Comparison of ENCODE assay signal across 27 cellular contexts in genomic region chr5:21880164-21880563, GRCh38.
"Had no signal": no experiment of that assay in that cellular context is flagged by ENCODE, and none has a peak within 500 bp of the region (broad histone marks: within the 10 kb centered on the region; RNA-seq: fewer than 3 reads in every experiment).

No MANE protein-coding gene starts in this region.

- H3K9me3 Mint-ChIP-seq: type B pancreatic cell had no signal

- H3K4me3 Mint-ChIP-seq: stimulated activated effector memory CD8-positive, alpha-beta T cell treated with anti-CD3 and anti-CD28 coated beads, Interleukin-12 subunit alpha, Interleukin-12 subunit beta, amount 100 ng/mL, for 72 hours; stimulated activated memory B cell treated with anti-CD40 and anti-IgM and Interleukin-4, amounts not matched to agents 10 μg/mL and 1 μg/mL and 100 μg/mL, for 72 hours; stimulated activated naive B cell treated with anti-CD40 and anti-IgM and Interleukin-4, amounts not matched to agents 10 μg/mL and 1 μg/mL and 100 μg/mL, for 72 hours; stimulated activated naive CD8-positive, alpha-beta T cell treated with anti-CD3 and anti-CD28 coated beads, Interleukin-15, amount 100 ng/mL, for 72 hours; stimulated activated naive CD8-positive, alpha-beta T cell treated with anti-CD3 and anti-CD28 coated beads, Interleukin-15, Interleukin-2, amounts not matched to agents 100 ng/mL and 50 ng/mL, for 24 hours; type B pancreatic cell had no signal

- H3K36me3 ChIP-seq: stomach, suprapubic skin, thoracic aorta, thyroid gland, tibial artery, tibial nerve, upper lobe of left lung, upper lobe of right lung, uterus, vagina had no signal

- DNase-seq: stimulated activated CD4-positive, alpha-beta T cell treated with anti-CD3 and anti-CD28 coated beads, Interleukin-2, amount 100 ng/mL, for 48 hours; stimulated activated CD4-positive, alpha-beta T cell treated with anti-CD3 and anti-CD28 coated beads, Interleukin-4, amount 100 ng/mL, for 1 hour; stimulated activated CD4-positive, alpha-beta T cell treated with anti-CD3 and anti-CD28 coated beads, Interleukin-4, amount 100 ng/mL, for 24 hours; stimulated activated CD4-positive, alpha-beta T cell treated with anti-CD3 and anti-CD28 coated beads, Interleukin-4, amount 100 ng/mL, for 4 hours; stimulated activated CD8-positive, alpha-beta memory T cell treated with anti-CD3 and anti-CD28 coated beads, Interleukin-4, amount 100 ng/mL, for 48 hours; stimulated activated naive B cell treated with anti-CD40 and anti-IgM and Interleukin-4, amounts not matched to agents 10 μg/mL and 1 μg/mL and 100 μg/mL, for 72 hours; stimulated activated naive CD4-positive, alpha-beta T cell; stimulated activated naive CD4-positive, alpha-beta T cell treated with Interleukin-2 at 50 U/mL for 16 hours; stimulated activated naive CD8-positive, alpha-beta T cell treated with anti-CD3 and anti-CD28 coated beads, Interleukin-15, amount 100 ng/mL, for 72 hours; stimulated activated naive CD8-positive, alpha-beta T cell treated with anti-CD3 and anti-CD28 coated beads, Interleukin-15, Interleukin-2, amounts not matched to agents 100 U/mL and 50 U/mL, for 24 hours; stomach; substantia nigra; testis; thyroid gland; tibial artery; trophoblast cell; upper lobe of left lung; upper lobe of right lung; uterus had no signal

- H3K4me3 ChIP-seq: stomach, suprapubic skin, testis, thoracic aorta, thyroid gland, tibial artery, tibial nerve, upper lobe of left lung, upper lobe of right lung, uterus, vagina had no signal

- H3K27me3 Mint-ChIP-seq: stimulated activated memory B cell treated with anti-CD40 and anti-IgM and Interleukin-4, amounts not matched to agents 10 μg/mL and 1 μg/mL and 100 μg/mL, for 72 hours; stimulated activated naive B cell treated with anti-CD40 and anti-IgM and Interleukin-4, amounts not matched to agents 10 μg/mL and 1 μg/mL and 100 μg/mL, for 72 hours; stimulated activated naive CD8-positive, alpha-beta T cell treated with anti-CD3 and anti-CD28 coated beads, Interleukin-15, amount 100 ng/mL, for 72 hours; stimulated activated naive CD8-positive, alpha-beta T cell treated with anti-CD3 and anti-CD28 coated beads, Interleukin-15, Interleukin-2, amounts not matched to agents 100 ng/mL and 50 ng/mL, for 24 hours; type B pancreatic cell had no signal

- H3K4me1 ChIP-seq: stomach, suprapubic skin, testis, thyroid gland, tibial artery, tibial nerve, upper lobe of left lung, upper lobe of right lung, uterus, vagina had no signal

- H3K4me1 Mint-ChIP-seq: stimulated activated effector memory CD8-positive, alpha-beta T cell treated with anti-CD3 and anti-CD28 coated beads, Interleukin-12 subunit alpha, Interleukin-12 subunit beta, amount 100 ng/mL, for 72 hours; stimulated activated memory B cell treated with anti-CD40 and anti-IgM and Interleukin-4, amounts not matched to agents 10 μg/mL and 1 μg/mL and 100 μg/mL, for 72 hours; stimulated activated naive B cell treated with anti-CD40 and anti-IgM and Interleukin-4, amounts not matched to agents 10 μg/mL and 1 μg/mL and 100 μg/mL, for 72 hours; stimulated activated naive CD8-positive, alpha-beta T cell treated with anti-CD3 and anti-CD28 coated beads, Interleukin-15, amount 100 ng/mL, for 72 hours had no signal

- H3K9me3 ChIP-seq: suprapubic skin, testis, thoracic aorta, thyroid gland, tibial artery, tibial nerve, upper lobe of left lung, upper lobe of right lung, uterus, vagina had no signal

- H3K27ac Mint-ChIP-seq: stimulated activated effector memory CD8-positive, alpha-beta T cell treated with anti-CD3 and anti-CD28 coated beads, Interleukin-12 subunit alpha, Interleukin-12 subunit beta, amount 100 ng/mL, for 72 hours; stimulated activated memory B cell treated with anti-CD40 and anti-IgM and Interleukin-4, amounts not matched to agents 10 μg/mL and 1 μg/mL and 100 μg/mL, for 72 hours; stimulated activated naive B cell treated with anti-CD40 and anti-IgM and Interleukin-4, amounts not matched to agents 10 μg/mL and 1 μg/mL and 100 μg/mL, for 72 hours; stimulated activated naive CD8-positive, alpha-beta T cell treated with anti-CD3 and anti-CD28 coated beads, Interleukin-15, amount 100 ng/mL, for 72 hours; stimulated activated naive CD8-positive, alpha-beta T cell treated with anti-CD3 and anti-CD28 coated beads, Interleukin-15, Interleukin-2, amounts not matched to agents 100 ng/mL and 50 ng/mL, for 24 hours; type B pancreatic cell had no signal

- H3K27ac ChIP-seq: stomach, suprapubic skin, testis, thoracic aorta, thyroid gland, tibial artery, tibial nerve, upper lobe of left lung, upper lobe of right lung, uterus, vagina had no signal

- H3K36me3 Mint-ChIP-seq: stimulated activated effector memory CD8-positive, alpha-beta T cell treated with anti-CD3 and anti-CD28 coated beads, Interleukin-12 subunit alpha, Interleukin-12 subunit beta, amount 100 ng/mL, for 72 hours; stimulated activated memory B cell treated with anti-CD40 and anti-IgM and Interleukin-4, amounts not matched to agents 10 μg/mL and 1 μg/mL and 100 μg/mL, for 72 hours; stimulated activated naive B cell treated with anti-CD40 and anti-IgM and Interleukin-4, amounts not matched to agents 10 μg/mL and 1 μg/mL and 100 μg/mL, for 72 hours; type B pancreatic cell had no signal

- H3K27me3 ChIP-seq: stomach, suprapubic skin, testis, thyroid gland, tibial artery, tibial nerve, upper lobe of left lung, upper lobe of right lung, uterus, vagina had no signal

- ATAC-seq: stimulated activated effector memory CD8-positive, alpha-beta T cell treated with anti-CD3 and anti-CD28 coated beads, Interleukin-12 subunit alpha, Interleukin-12 subunit beta, amount 100 ng/mL, for 72 hours; stimulated activated memory B cell treated with anti-CD40 and anti-IgM and Interleukin-4, amounts not matched to agents 10 μg/mL and 1 μg/mL and 100 μg/mL, for 72 hours; stimulated activated naive B cell treated with anti-CD40 and anti-IgM and Interleukin-4, amounts not matched to agents 10 μg/mL and 1 μg/mL and 100 μg/mL, for 72 hours; stimulated activated naive CD8-positive, alpha-beta T cell treated with anti-CD3 and anti-CD28 coated beads, Interleukin-15, amount 100 ng/mL, for 72 hours; stimulated activated naive CD8-positive, alpha-beta T cell treated with anti-CD3 and anti-CD28 coated beads, Interleukin-15, Interleukin-2, amounts not matched to agents 100 U/mL and 50 U/mL, for 24 hours; upper lobe of right lung had no signal
